ENCODE assay signal across 28 cellular contexts in the genomic region with DNA sequence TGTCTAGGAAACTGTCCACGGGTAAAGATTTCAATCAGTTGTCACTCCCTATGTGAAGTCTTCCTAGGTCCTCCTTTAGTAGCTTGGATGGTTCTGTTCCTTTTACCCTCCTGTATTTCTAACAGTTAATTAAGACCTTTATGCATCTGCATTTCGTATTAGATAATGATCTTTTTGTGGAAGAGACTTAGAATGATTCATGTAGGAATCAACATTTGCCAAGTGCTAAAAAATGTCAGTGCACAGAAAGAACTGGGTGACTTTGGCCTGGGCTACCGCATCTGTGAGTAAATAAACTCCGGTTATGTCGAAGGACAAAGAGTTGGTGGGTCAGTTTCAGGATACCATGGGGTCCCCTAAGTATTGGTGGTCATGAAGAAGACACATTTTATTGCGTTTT.
"Had no signal": no experiment of that assay in that cellular context is flagged by ENCODE, and none has a peak within 500 bp of the region (broad histone marks: within the 10 kb centered on the region; RNA-seq: fewer than 3 reads in every experiment).

No MANE protein-coding gene starts in this region.

- H3K4me1 ChIP-seq: esophagus muscularis mucosa, heart right ventricle, left ventricle myocardium inferior, pancreas, psoas muscle, uterus had no signal

- H3K27ac Mint-ChIP-seq: activated CD4-positive, alpha-beta T cell treated with anti-CD3 and anti-CD28 coated beads for 36 hours; activated CD8-positive, alpha-beta memory T cell treated with anti-CD3 and anti-CD28 coated beads, Interleukin-2, amount 10 ng/mL, durations not matched to agents 7 days and 5 days; activated CD8-positive, alpha-beta T cell treated with anti-CD3 and anti-CD28 coated beads, Interleukin-2, amount 10 ng/mL, durations not matched to agents 7 days and 5 days; activated naive CD4-positive, alpha-beta T cell treated with anti-CD3 and anti-CD28 coated beads, Interleukin-2, amount 50 U/mL, for 24 hours; activated T-helper 2 cell treated with anti-CD3 and anti-CD28 coated beads, Interferon-gamma antibody, Interleukin-2, Interleukin-4, amounts not matched to agents 10 μg/mL and 5 μg/mL and 100 μg/mL, durations not matched to agents 14 hours and 24 hours and 36 hours; nephron; stimulated activated memory B cell treated with anti-CD40 and anti-IgM and Interleukin-4, amounts not matched to agents 10 μg/mL and 1 μg/mL and 100 μg/mL, for 72 hours; stimulated activated naive CD8-positive, alpha-beta T cell treated with anti-CD3 and anti-CD28 coated beads, Interleukin-15, amount 100 ng/mL, for 72 hours; type B pancreatic cell had no signal

- DNase-seq: activated CD4-positive, alpha-beta T cell treated with anti-CD3 and anti-CD28 coated beads for 36 hours; activated CD4-positive, CD25-positive, alpha-beta regulatory T cell; activated CD8-positive, alpha-beta memory T cell treated with anti-CD3 and anti-CD28 coated beads, Interleukin-2, amount 10 ng/mL, durations not matched to agents 7 days and 5 days; activated CD8-positive, alpha-beta T cell treated with anti-CD3 and anti-CD28 coated beads, Interleukin-2, amount 10 ng/mL, durations not matched to agents 7 days and 5 days; activated T-cell treated with anti-CD3 and anti-CD28 coated beads, Interleukin-2, amount 50 U/mL, for 48 hours; anterior cingulate cortex; foreskin melanocyte; heart right ventricle; left ventricle myocardium inferior; mucosa of descending colon; pancreas; psoas muscle; stimulated activated CD4-positive, alpha-beta T cell treated with anti-CD3 and anti-CD28 coated beads, Interleukin-1b, Interleukin-23, amount 100 ng/mL, for 48 hours; stimulated activated CD4-positive, alpha-beta T cell treated with anti-CD3 and anti-CD28 coated beads, Interleukin-4, amount 100 ng/mL, for 4 hours; stimulated activated CD8-positive, alpha-beta memory T cell treated with anti-CD3 and anti-CD28 coated beads, Interleukin-4, amount 100 ng/mL, for 48 hours; stimulated activated naive CD8-positive, alpha-beta T cell treated with anti-CD3 and anti-CD28 coated beads, Interleukin-15, amount 100 ng/mL, for 72 hours; substantia nigra; uterus had no signal

- H3K4me3 ChIP-seq: esophagus muscularis mucosa, heart right ventricle, left ventricle myocardium inferior, lung, mucosa of descending colon, pancreas, psoas muscle, smooth muscle cell, uterus had no signal

- H3K27ac ChIP-seq: esophagus muscularis mucosa, heart right ventricle, left ventricle myocardium inferior, neutrophil, pancreas, psoas muscle, uterus had no signal

- H3K4me1 Mint-ChIP-seq: activated CD4-positive, alpha-beta T cell treated with anti-CD3 and anti-CD28 coated beads for 36 hours; activated CD8-positive, alpha-beta memory T cell treated with anti-CD3 and anti-CD28 coated beads, Interleukin-2, amount 10 ng/mL, durations not matched to agents 7 days and 5 days; activated naive CD4-positive, alpha-beta T cell treated with anti-CD3 and anti-CD28 coated beads, Interleukin-2, amount 50 U/mL, for 24 hours; stimulated activated memory B cell treated with anti-CD40 and anti-IgM and Interleukin-4, amounts not matched to agents 10 μg/mL and 1 μg/mL and 100 μg/mL, for 72 hours; stimulated activated naive CD8-positive, alpha-beta T cell treated with anti-CD3 and anti-CD28 coated beads, Interleukin-15, amount 100 ng/mL, for 72 hours had no signal

- ATAC-seq: activated CD4-positive, alpha-beta T cell treated with anti-CD3 and anti-CD28 coated beads for 36 hours; activated CD8-positive, alpha-beta memory T cell treated with anti-CD3 and anti-CD28 coated beads, Interleukin-2, amount 10 ng/mL, durations not matched to agents 7 days and 5 days; activated CD8-positive, alpha-beta T cell treated with anti-CD3 and anti-CD28 coated beads, Interleukin-2, amount 10 ng/mL, durations not matched to agents 7 days and 5 days; heart right ventricle; mucosa of descending colon; pancreas; psoas muscle; stimulated activated memory B cell treated with anti-CD40 and anti-IgM and Interleukin-4, amounts not matched to agents 10 μg/mL and 1 μg/mL and 100 μg/mL, for 72 hours; stimulated activated naive CD8-positive, alpha-beta T cell treated with anti-CD3 and anti-CD28 coated beads, Interleukin-15, amount 100 ng/mL, for 72 hours had no signal

- H3K9me3 ChIP-seq: esophagus muscularis mucosa, mucosa of descending colon, neutrophil, pancreas, psoas muscle, uterus had no signal

- H3K27me3 ChIP-seq: esophagus muscularis mucosa, heart right ventricle, neutrophil, pancreas, uterus had no signal

- H3K9me3 Mint-ChIP-seq: nephron had no signal

- H3K27me3 Mint-ChIP-seq: activated CD4-positive, alpha-beta T cell treated with anti-CD3 and anti-CD28 coated beads for 36 hours; activated CD8-positive, alpha-beta memory T cell treated with anti-CD3 and anti-CD28 coated beads, Interleukin-2, amount 10 ng/mL, durations not matched to agents 7 days and 5 days; activated naive CD4-positive, alpha-beta T cell treated with anti-CD3 and anti-CD28 coated beads, Interleukin-2, amount 50 U/mL, for 24 hours; stimulated activated memory B cell treated with anti-CD40 and anti-IgM and Interleukin-4, amounts not matched to agents 10 μg/mL and 1 μg/mL and 100 μg/mL, for 72 hours; stimulated activated naive CD8-positive, alpha-beta T cell treated with anti-CD3 and anti-CD28 coated beads, Interleukin-15, amount 100 ng/mL, for 72 hours; type B pancreatic cell had no signal

- H3K4me2 ChIP-seq: smooth muscle cell had no signal

- H3K36me3 ChIP-seq: esophagus muscularis mucosa, heart right ventricle, left ventricle myocardium inferior, neutrophil, pancreas, uterus had no signal

- H3K36me3 Mint-ChIP-seq: activated CD8-positive, alpha-beta memory T cell treated with anti-CD3 and anti-CD28 coated beads, Interleukin-2, amount 10 ng/mL, durations not matched to agents 7 days and 5 days; activated naive CD4-positive, alpha-beta T cell treated with anti-CD3 and anti-CD28 coated beads, Interleukin-2, amount 50 U/mL, for 24 hours; brain; stimulated activated memory B cell treated with anti-CD40 and anti-IgM and Interleukin-4, amounts not matched to agents 10 μg/mL and 1 μg/mL and 100 μg/mL, for 72 hours; type B pancreatic cell had no signal

- H3K4me3 Mint-ChIP-seq: activated CD4-positive, alpha-beta T cell treated with anti-CD3 and anti-CD28 coated beads for 36 hours; activated CD8-positive, alpha-beta memory T cell treated with anti-CD3 and anti-CD28 coated beads, Interleukin-2, amount 10 ng/mL, durations not matched to agents 7 days and 5 days; activated CD8-positive, alpha-beta T cell treated with anti-CD3 and anti-CD28 coated beads, Interleukin-2, amount 10 ng/mL, durations not matched to agents 7 days and 5 days; activated naive CD4-positive, alpha-beta T cell treated with anti-CD3 and anti-CD28 coated beads, Interleukin-2, amount 50 U/mL, for 24 hours; brain; nephron; stimulated activated memory B cell treated with anti-CD40 and anti-IgM and Interleukin-4, amounts not matched to agents 10 μg/mL and 1 μg/mL and 100 μg/mL, for 72 hours; stimulated activated naive CD8-positive, alpha-beta T cell treated with anti-CD3 and anti-CD28 coated beads, Interleukin-15, amount 100 ng/mL, for 72 hours; type B pancreatic cell had no signal
